Comparison of ENCODE assay signal across 8 cellular contexts in the genomic region with DNA sequence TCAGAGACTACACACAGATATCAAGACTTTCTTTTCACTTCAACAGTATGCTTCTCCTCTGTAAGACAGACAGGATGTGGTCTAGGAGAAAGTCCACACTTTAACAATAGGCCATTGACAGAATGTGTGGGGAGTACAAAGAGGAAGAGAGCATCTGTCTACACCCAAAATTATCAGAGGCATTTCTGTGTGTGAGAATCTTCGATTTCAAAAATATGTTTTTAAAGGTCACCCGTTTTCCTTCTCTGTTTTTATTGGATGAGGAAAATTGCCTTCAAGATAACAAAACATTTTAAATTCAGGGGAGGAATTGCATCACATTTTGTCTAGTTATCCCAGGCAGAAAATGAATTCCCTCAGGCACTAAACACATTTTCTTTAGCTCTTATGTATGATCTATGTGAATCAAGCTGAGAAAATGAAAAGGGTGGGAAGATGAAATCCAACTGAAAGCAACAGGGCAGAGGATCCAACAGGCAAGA. TPM values are rescaled to one million over a fixed set of nuclear protein-coding genes. Genes with fewer than 3 reads are reported as not detected.
DNase-seq lines count a peak whose midpoint lies in the region; ATAC-seq and TF ChIP-seq lines count a peak whose summit lies in the region.

No MANE protein-coding gene starts in this region.

- CTCF ChIA-PET in IMR-90 (lab: Yijun Ruan, JAX), result interaction anchor here (0.6 kb wide), 1 partner anchor 1292 kb away, joined by 3 read pairs; no protein-coding TSS in a partner anchor

- H3K4me1 Mint-ChIP-seq in activated T-cell treated with anti-CD3 and anti-CD28 coated beads, Interleukin-2, amount 50 U/mL, for 4 hours (ENCODE audit: low read depth), result no peaks in the 10 kb centered on the region

- H4K20me1 ChIP-seq in IMR-90 (ENCODE audit: insufficient read depth, low read length), result no peaks in the 10 kb centered on the region

- DNase-seq in Daoy (ENCODE audit: low read depth), result peak; percentile 57
- peak; percentile 1 for DNase-seq in IMR-90
- peak; percentile 34 for DNase-seq in fibroblast of mammary gland (ENCODE audit: low read depth)
- no peak for DNase-seq in activated T-cell treated with anti-CD3 and anti-CD28 coated beads, Interleukin-2, amount 50 U/mL, for 4 hours
- DNase-seq in HuH-7.5 (ENCODE audit: low spot score), result no peak
- DNase-seq in vagina (ENCODE audit: extremely low spot score in 2 of 2), result no peak
- no peak for DNase-seq in posterior vena cava (ENCODE audit: low spot score)

- H2AFZ ChIP-seq in IMR-90 (replicated peaks; ENCODE audit: low read length, poor library complexity), result no peak overlapping the region

- no peak overlapping the region for H4K5ac ChIP-seq in IMR-90 (ENCODE audit: low read depth, low read length)

- H3K23ac ChIP-seq in IMR-90 (ENCODE audit: low read depth, low read length), result no peak overlapping the region

- no peak overlapping the region for H3K56ac ChIP-seq in IMR-90 (ENCODE audit: extremely low read depth, insufficient read depth, low read length)

- no peak overlapping the region for H3K27ac ChIP-seq in IMR-90 (ENCODE audit: insufficient read depth, low read length)
- H3K27ac ChIP-seq in vagina, result no peak overlapping the region

- in situ Hi-C loops in IMR-90 (cut with MboI; ENCODE audit: low sequenced_read_pairs), result no loop called here

- no peaks in the 10 kb centered on the region for H3K36me3 Mint-ChIP-seq in activated T-cell treated with anti-CD3 and anti-CD28 coated beads, Interleukin-2, amount 50 U/mL, for 4 hours (ENCODE audit: insufficient read depth)

- peaks cover 7% of the 10 kb centered on the region for H3K9me3 Mint-ChIP-seq in activated T-cell treated with anti-CD3 and anti-CD28 coated beads, Interleukin-2, amount 50 U/mL, for 4 hours

- H4K8ac ChIP-seq in IMR-90 (ENCODE audit: low read depth in 2 of 2, low read length in 2 of 2), result no peak overlapping the region

- no peaks in the 10 kb centered on the region for H3K9me1 ChIP-seq in IMR-90 (ENCODE audit: insufficient read depth, low read length)

- POLR2A ChIA-PET in IMR-90 (lab: Charles Lee; ENCODE audit: unreplicated experiment), result no interaction called here

- H3K9me3 ChIP-seq in IMR-90 (ENCODE audit: control insufficient read depth, insufficient read depth, low read length), result no peaks in the 10 kb centered on the region
- H3K9me3 ChIP-seq in vagina, result no peaks in the 10 kb centered on the region

- H3K79me1 ChIP-seq in IMR-90 (ENCODE audit: low read depth in 1 of 2, low read length in 2 of 2), result no peaks in the 10 kb centered on the region

- no peak overlapping the region for H3K9ac ChIP-seq in IMR-90 (ENCODE audit: low read depth, low read length)

- H2AK9ac ChIP-seq in IMR-90 (replicated peaks; ENCODE audit: low read depth, low read length, poor library complexity), result no peak overlapping the region

- TF ChIP-seq RAD21 in IMR-90 (IDR thresholded peaks at IDR 0.05; ENCODE audit: low read length), result no peak

- H3K14ac ChIP-seq in IMR-90 (replicated peaks; ENCODE audit: low read depth, low read length), result no peak overlapping the region

- H4K91ac ChIP-seq in IMR-90 (ENCODE audit: insufficient read depth, low read depth, low read length), result no peak overlapping the region

- H2BK120ac ChIP-seq in IMR-90 (ENCODE audit: low read depth, low read length), result no peak overlapping the region

- no peak overlapping the region for H2BK20ac ChIP-seq in IMR-90 (ENCODE audit: low read depth, low read length)

- intact Hi-C loops in IMR-90 (cut with micrococcal nuclease) (no loop called here), vagina (cut with DNase I) (no loop called here), posterior vena cava (cut with DNase I) (no loop called here)

- H2BK15ac ChIP-seq in IMR-90 (ENCODE audit: low read depth, low read length), result no peak overlapping the region

- H3K36me3 ChIP-seq in IMR-90 (ENCODE audit: control insufficient read depth, insufficient read depth, low read length), result no peaks in the 10 kb centered on the region
- H3K36me3 ChIP-seq in vagina, result no peaks in the 10 kb centered on the region

- no peaks in the 10 kb centered on the region for H3K4me1 ChIP-seq in IMR-90 (ENCODE audit: control insufficient read depth, insufficient read depth, low read length)
- peaks cover 23% of the 10 kb centered on the region for H3K4me1 ChIP-seq in vagina

- ATAC-seq in GM21526 (IDR thresholded peaks at IDR 0.05; ENCODE audit: low FRiP score, unreplicated experiment) (peak; percentile 100), IMR-90 (ENCODE audit: low read depth) (no peak)
- no peak for ATAC-seq in activated T-cell treated with anti-CD3 and anti-CD28 coated beads, Interleukin-2, amount 50 U/mL, for 4 hours

- WGBS in IMR-90 (ENCODE audit: extremely low coverage in 2 of 2, insufficient read length in 1 of 2), 2 experiments, result no CpG with 5 or more reads among the region's 2 CpGs

- no TSS peak for BruUV-seq in IMR-90 (replicated peaks; lab: Mats Ljungman, UMichigan)

- no peak overlapping the region for H3K18ac ChIP-seq in IMR-90 (ENCODE audit: low read depth, low read length)

- no peak overlapping the region for H3K4me3 Mint-ChIP-seq in activated T-cell treated with anti-CD3 and anti-CD28 coated beads, Interleukin-2, amount 50 U/mL, for 4 hours

- H3K27me3 Mint-ChIP-seq in activated T-cell treated with anti-CD3 and anti-CD28 coated beads, Interleukin-2, amount 50 U/mL, for 4 hours (ENCODE audit: low read depth), result no peaks in the 10 kb centered on the region

- TF ChIP-seq CTCF in IMR-90 (conservative IDR thresholded peaks at IDR 0.05; ENCODE audit: low read depth, low read length) (no peak), fibroblast of mammary gland (conservative IDR thresholded peaks at IDR 0.05; ENCODE audit: control insufficient read depth, insufficient read depth, low read depth, low read length) (no peak), vagina (IDR thresholded peaks at IDR 0.05) (no peak)

- H3K4me3 ChIP-seq in IMR-90 (ENCODE audit: insufficient read depth, low read depth, low read length) (no peak overlapping the region), fibroblast of mammary gland (ENCODE audit: control insufficient read depth, low read depth, low read length) (no peak overlapping the region), vagina (no peak overlapping the region)

- no peak overlapping the region for H2BK5ac ChIP-seq in IMR-90 (ENCODE audit: low read depth, low read length, poor library complexity, severe bottlenecking)

- TF ChIP-seq POLR2A in IMR-90 (IDR thresholded peaks at IDR 0.05; ENCODE audit: low read depth, low read length), result no peak
- TF ChIP-seq POLR2A in vagina (IDR thresholded peaks at IDR 0.05), result no peak

- dilution Hi-C loops in IMR-90 (cut with HindIII; ENCODE audit: low sequenced_read_pairs, unreplicated experiment), result no loop called here

- no peak overlapping the region for H3K4ac ChIP-seq in IMR-90 (ENCODE audit: low read depth, low read length)

- no peak overlapping the region for H2AK5ac ChIP-seq in IMR-90 (ENCODE audit: low read depth, low read length)

- peaks cover 6% of the 10 kb centered on the region for H3K27me3 ChIP-seq in IMR-90 (ENCODE audit: control insufficient read depth, insufficient read depth, low read length)
- no peaks in the 10 kb centered on the region for H3K27me3 ChIP-seq in vagina

- H3K4me2 ChIP-seq in IMR-90 (ENCODE audit: low read depth, low read length), result no peak overlapping the region

TF ChIP-seq in IMR-90, 13 proteins besides CTCF, POLR2A, EP300 and RAD21:
- TF ChIP-seq CEBPB (IDR thresholded peaks at IDR 0.05; ENCODE audit: low read depth, low read length) (peak; percentile 30; the same call in 1 of the 2 replicates), MXI1 (IDR thresholded peaks at IDR 0.05; ENCODE audit: borderline replicate concordance, low read depth, low read length) (no peak), MAFK (IDR thresholded peaks at IDR 0.05; ENCODE audit: low read depth, low read length) (no peak), SMC3 (IDR thresholded peaks at IDR 0.05; ENCODE audit: low read depth, low read length) (no peak), RCOR1 (IDR thresholded peaks at IDR 0.05; ENCODE audit: insufficient replicate concordance, low read length) (no peak), FOS (IDR thresholded peaks at IDR 0.05; ENCODE audit: low read depth, low read length) (no peak), BHLHE40 (IDR thresholded peaks at IDR 0.05; ENCODE audit: low read depth, low read length) (no peak), MAZ (IDR thresholded peaks at IDR 0.05; ENCODE audit: borderline replicate concordance, low read depth, low read length) (no peak)

RNA-seq across cellular contexts. Expression of a gene that starts 16.4 kb away (rescaled TPM):
- 20.7 and 34.2 TPM in 2 replicates for total RNA-seq in Daoy (2014; rRNA removed; shearing (Covaris generic))
- total RNA-seq in IMR-90 (2012; rRNA removed) (98.3 and 106 TPM in 2 replicates), vagina (16.2 TPM), posterior vena cava (10 to 100 TPM; 13.6 to 17.4 TPM)
- 24.3 and 25.5 TPM in 2 replicates for polyA plus RNA-seq in IMR-90 (2012; rRNA removed)
- 4.9 and 5.4 TPM in 2 replicates for polyA plus RNA-seq in IMR-90 (2012; cell fraction: cytosol; rRNA removed)
- polyA plus RNA-seq in IMR-90 (2012; cell fraction: nucleus; rRNA removed; ENCODE audit: low replicate concordance), result 16.1 and 63.9 TPM in 2 replicates
- total RNA-seq in activated T-cell treated with anti-CD3 and anti-CD28 coated beads, Interleukin-2, amount 50 U/mL, for 4 hours, result under 1 TPM in 2 of 3 donors, not detected in 1; 0.08 to 0.29 TPM

Comparison
In these comparisons a context has a peak if more than half of its experiments do, and no peak if none do; other contexts are left out.
1. DNase-seq: peak in Daoy (single experiment), IMR-90 (single experiment) and fibroblast of mammary gland (single experiment); none in activated T-cell treated with anti-CD3 and anti-CD28 coated beads, Interleukin-2, amount 50 U/mL, for 4 hours (single experiment), HuH-7.5 (single experiment), vagina (0 of 2) and posterior vena cava (single experiment).
2. RNA of a gene that starts 16.4 kb away (total RNA-seq): 98.3 to 106 TPM in IMR-90, 20.7 to 34.2 TPM in Daoy, 13.6 to 17.4 TPM in posterior vena cava and 16.2 TPM in vagina (single experiment); 0.08 to 0.29 TPM in activated T-cell treated with anti-CD3 and anti-CD28 coated beads, Interleukin-2, amount 50 U/mL, for 4 hours; every median in the first group is over 10 times any median in the second.